8 cellular contexts compared by ENCODE assay signal in the genomic region with DNA sequence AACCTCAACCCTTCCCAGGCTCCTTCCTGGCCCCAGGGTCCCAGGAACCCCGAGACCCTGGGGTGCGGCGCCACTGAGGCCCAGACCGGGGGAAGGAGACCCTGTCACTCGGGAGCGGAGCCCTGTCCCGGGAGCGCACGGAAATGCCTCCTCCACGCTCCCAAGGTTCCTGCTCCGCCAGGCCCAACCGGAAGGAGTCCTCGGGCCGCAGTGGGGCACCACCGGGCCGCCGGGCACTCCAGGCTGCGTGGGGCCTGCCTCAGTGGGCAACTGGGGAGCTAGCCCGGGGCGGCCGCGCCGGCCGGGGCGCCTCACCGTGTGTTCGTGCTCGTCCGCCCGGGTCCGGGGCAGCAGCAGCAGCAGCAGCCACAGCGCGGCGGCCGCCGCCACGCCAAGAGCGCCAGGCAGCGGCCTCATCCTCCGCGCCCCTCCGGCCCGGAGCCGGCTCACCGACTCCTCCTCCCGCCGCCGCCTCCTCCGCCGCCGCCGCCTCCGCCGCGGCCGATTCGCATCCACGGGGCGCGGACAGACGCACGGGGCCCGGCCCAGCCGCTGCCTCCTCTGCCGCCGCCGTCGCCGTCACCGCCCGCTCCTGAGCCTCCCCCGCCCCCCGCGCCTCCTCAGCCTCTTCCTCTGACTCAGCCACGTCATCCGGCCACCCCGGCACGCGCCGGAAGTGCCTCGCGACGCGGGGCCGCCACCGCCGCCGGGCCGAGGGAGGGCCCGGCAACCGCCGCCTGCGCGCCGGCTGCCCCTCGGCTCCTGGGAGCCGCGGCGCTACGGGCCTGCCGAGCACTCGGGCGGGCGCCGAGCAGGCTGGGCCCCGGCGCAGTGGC. TPM values are rescaled to one million over a fixed set of nuclear protein-coding genes. Genes with fewer than 3 reads are reported as not detected.
A peak's percentile ranks its signal among the peaks of the same experiment; 100 is the strongest.
DNase-seq lines count a peak whose midpoint lies in the region; ATAC-seq and TF ChIP-seq lines count a peak whose summit lies in the region.

A gene (minus strand): TSS at position 594 of the 836 bp plus-strand sequence. CDS start 177 bp downstream, at position 417.

- H3K27ac Mint-ChIP-seq in HFFc6: peak within 1 kb of the TSS; percentile 96

- DNase-seq in GM12864 (ENCODE audit: low read depth) (peak; percentile 46), HFFc6 (peak; percentile 84), NCI-H1092 (lab: John Stamatoyannopoulos, UW) (peak; percentile 49), anterior cingulate cortex (lab: John Stamatoyannopoulos, UW) (peak; percentile 31 to 92 (median 81)), hepatic stellate cell (ENCODE audit: low spot score) (peak; percentile 86), renal cortical epithelial cell (ENCODE audit: low read depth) (peak; percentile 47), aorta (peak; percentile 97 to 98)

- H3K9me3 ChIP-seq in aorta (ENCODE audit: control insufficient read depth, low read length): no peaks in the 10 kb centered on the region

- H3K9me3 Mint-ChIP-seq in HFFc6: no peaks in the 10 kb centered on the region; the same call in 1 of the 2 replicates

- 0 to 1% methylated on average over 53 to 107 of the region's 107 CpGs for WGBS in aorta, 2 donors

- H3K4me1 Mint-ChIP-seq in HFFc6 (ENCODE audit: low read depth): peaks cover 32% of the 10 kb centered on the region

- H3K4me3 Mint-ChIP-seq in HFFc6: peak within 1 kb of the TSS; percentile 97

- peaks cover 3% of the 10 kb centered on the region for H3K27me3 Mint-ChIP-seq in HFFc6 (ENCODE audit: insufficient read depth)

- H3K4me1 ChIP-seq in aorta (ENCODE audit: control insufficient read depth in 1 of 2, insufficient read depth in 2 of 2, low read length in 2 of 2): peaks cover 0 to 3% of the 10 kb centered on the region in 2 donors

- TF ChIP-seq CTCF in GM12864 (IDR thresholded peaks at IDR 0.05; ENCODE audit: low read depth, low read length, missing control alignments) (no peak), HFFc6 (IDR thresholded peaks at IDR 0.05) (no peak)

- peak within 1 kb of the TSS; percentile 93 to 99 for H3K27ac ChIP-seq in aorta (ENCODE audit: low read depth in 1 of 2, low read length in 2 of 2)

- intact Hi-C loops in T-helper 2 cell treated with Interferon-gamma antibody and Interleukin-4, amounts not matched to agents 100 ng/mL and 5 ng/mL, for 36 hours (cut with micrococcal nuclease): loop anchor here (1.0 to 10.0 kb wide), 8 partner anchors 74 to 892 kb away; a partner anchor contains a TSS
- intact Hi-C loops in aorta (cut with DNase I): loop anchor here (5.0 to 10.0 kb wide), 2 partner anchors 246 to 248 kb away; a partner anchor contains a TSS

- ATAC-seq in aorta (ENCODE audit: low FRiP score): peak; percentile 95

- H3K27me3 ChIP-seq in aorta (ENCODE audit: control insufficient read depth in 1 of 2, insufficient read depth in 2 of 2, low read length in 1 of 2): no peaks in the 10 kb centered on the region

- H3K4me3 ChIP-seq in GM12864 (ENCODE audit: low read depth, low read length) (peak within 1 kb of the TSS; percentile 91), aorta (ENCODE audit: low read length in 2 of 2) (peak within 1 kb of the TSS; percentile 70 to 95)

- no peaks in the 10 kb centered on the region for H3K36me3 ChIP-seq in aorta (ENCODE audit: control insufficient read depth in 1 of 2, insufficient read depth in 2 of 2, low read length in 1 of 2)

- peaks cover 9% of the 10 kb centered on the region for H3K36me3 Mint-ChIP-seq in HFFc6 (ENCODE audit: low read depth)

RNA-seq across cellular contexts. Expression of the gene that starts here (rescaled TPM):
- total RNA-seq in HFFc6 (2021; fragmentation: NEBNext Ultra II Directional; extraction: Animal tissue kit (Norgen Biotek cat#: 25700)): 100 to 1,000 TPM; 195 to 235 (median 208) TPM
- 76.7 and 81.1 TPM in 2 replicates for total RNA-seq in T-helper 2 cell treated with Interferon-gamma antibody and Interleukin-4, amounts not matched to agents 100 ng/mL and 5 ng/mL, for 36 hours
- total RNA-seq in renal cortical epithelial cell (164 and 169 TPM in 2 replicates), aorta (100 to 1,000 TPM; 120 to 137 TPM)
- polyA plus RNA-seq in aorta: 10 to 100 TPM; 42.9 to 50.0 TPM

Comparison
In these comparisons a context has a peak if more than half of its experiments do, and no peak if none do; other contexts are left out.
1. Peak in every context shown above with its lines: DNase-seq, ATAC-seq, H3K4me3 ChIP-seq and H3K27ac ChIP-seq.
2. DNase-seq: peak in every context shown above with its lines; median percentile 98 in aorta; 86 in hepatic stellate cell; 84 in HFFc6; 81 in anterior cingulate cortex; 49 in NCI-H1092; 47 in renal cortical epithelial cell; 46 in GM12864.